12 cellular contexts compared by ENCODE assay signal in the genomic region with DNA sequence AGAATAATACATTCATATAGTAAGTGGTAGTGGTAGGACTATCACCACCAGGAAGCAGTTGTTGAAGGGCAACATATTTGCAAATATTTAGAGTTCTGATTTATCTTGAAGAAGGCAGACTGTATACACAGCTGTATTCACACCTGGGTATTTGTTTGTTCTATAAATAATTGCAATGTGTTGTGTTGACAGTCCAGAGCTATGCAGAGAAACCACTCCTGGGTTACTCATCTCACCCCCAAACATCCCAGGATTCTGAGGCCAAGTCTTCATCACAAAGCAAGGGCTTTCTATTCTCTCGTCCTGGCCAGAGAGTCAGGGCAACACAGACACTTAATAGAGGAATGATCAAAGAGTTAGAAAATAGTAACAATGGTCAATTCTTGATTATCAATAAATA.
DNase-seq lines count a peak whose midpoint lies in the region; TF ChIP-seq lines count a peak whose summit lies in the region.
"Had no signal": no experiment of that assay in that cellular context is flagged by ENCODE, and none has a peak within 500 bp of the region (broad histone marks: within the 10 kb centered on the region; RNA-seq: fewer than 3 reads in every experiment).

No MANE protein-coding gene starts in this region.

- DNase-seq in COLO668 (lab: John Stamatoyannopoulos, UW; ENCODE audit: unreplicated experiment) (peak; percentile 19), EH (ENCODE audit: low read depth) (peak; percentile 6), NCI-H748 treated with DMSO at 0.1 percent for 48 hours (lab: John Stamatoyannopoulos, UW) (peak; percentile 8), epithelial cell of esophagus (ENCODE audit: low read depth) (peak; percentile 39), cardiac septum (ENCODE audit: low spot score) (no peak), NCI-H1694 (lab: John Stamatoyannopoulos, UW) (no peak), hippocampal formation (lab: John Stamatoyannopoulos, UW) (no peak)
- no peak for DNase-seq in stimulated activated naive CD4-positive, alpha-beta T cell (lab: John Stamatoyannopoulos, UW)
- DNase-seq: NCI-H1436 treated with DMSO at 0.1 percent for 48 hours, T-helper 1 cell had no signal

- H3K4me3 ChIP-seq in epithelial cell of esophagus (ENCODE audit: low read length) = no peak overlapping the region
- H3K4me3 ChIP-seq: BLaER1, HAP-1 had no signal

- intact Hi-C loops in cardiac septum (cut with DNase I) = no loop called here

- no peak for TF ChIP-seq CTCF in epithelial cell of esophagus (IDR thresholded peaks at IDR 0.05; ENCODE audit: insufficient read depth, low read depth, low read length, missing control alignments)

Comparison
In these comparisons a context has a peak if more than half of its experiments do, and no peak if none do; other contexts are left out.
1. DNase-seq: peak in COLO668 (single experiment), EH (single experiment), NCI-H748 treated with DMSO at 0.1 percent for 48 hours (single experiment) and epithelial cell of esophagus (single experiment); none in cardiac septum (single experiment), NCI-H1694 (single experiment), hippocampal formation (0 of 2) and stimulated activated naive CD4-positive, alpha-beta T cell (0 of 6).